ENCODE assay signal across 1 cellular context in genomic region chr6:105814745-105815536, GRCh38.
A peak's percentile ranks its signal among the peaks of the same experiment; 100 is the strongest.
TF ChIP-seq lines count a peak whose summit lies in the region.

No MANE protein-coding gene starts in this region.

TF ChIP-seq in K562, 482 proteins besides CTCF, POLR2A, EP300 and RAD21 (continued from another document and continues in another):
- TF ChIP-seq PATZ1 (CRISPR knock-in tag; IDR thresholded peaks at IDR 0.05; ENCODE audit: borderline replicate concordance) (no peak), SAFB2 (IDR thresholded peaks at IDR 0.05; ENCODE audit: borderline replicate concordance, low read depth, low read length, severe bottlenecking) (no peak), HDAC3 (IDR thresholded peaks at IDR 0.05; ENCODE audit: borderline replicate concordance, partially characterized antibody) (no peak), ZFP30 (CRISPR knock-in tag; IDR thresholded peaks at IDR 0.05; ENCODE audit: borderline replicate concordance) (no peak), CREB3L1 (IDR thresholded peaks at IDR 0.05; ENCODE audit: borderline replicate concordance, low read depth) (no peak), SMARCC2 (IDR thresholded peaks at IDR 0.05; ENCODE audit: low read depth) (0 out of 2 replicates have a peak, but pooled peaks have one; percentile 49), LEF1 (IDR thresholded peaks at IDR 0.05) (0 out of 2 replicates have a peak, but pooled peaks have one; percentile 64), ZBTB9 (CRISPR knock-in tag; IDR thresholded peaks at IDR 0.05) (no peak; the same call in 1 of the 2 replicates), ZNF175 (CRISPR knock-in tag; IDR thresholded peaks at IDR 0.05; ENCODE audit: low read depth) (no peak), CTCFL (IDR thresholded peaks at IDR 0.05; ENCODE audit: borderline replicate concordance, insufficient read depth, low read depth, low read length, poor library complexity, severe bottlenecking) (no peak), CBX1 (IDR thresholded peaks at IDR 0.05; ENCODE audit: low read depth) (no peak), ZNF384 (IDR thresholded peaks at IDR 0.05; ENCODE audit: low read depth, low read length) (no peak), ILK (tag; IDR thresholded peaks at IDR 0.05; ENCODE audit: borderline replicate concordance, low read depth) (no peak), STAT5B (CRISPR knock-in tag; IDR thresholded peaks at IDR 0.05) (no peak), PCBP1 (IDR thresholded peaks at IDR 0.05; ENCODE audit: low read depth, low read length, poor library complexity, severe bottlenecking) (no peak), GABPB1 (CRISPR knock-in tag; IDR thresholded peaks at IDR 0.05) (no peak), ATF7 (IDR thresholded peaks at IDR 0.05) (peak; percentile 37; the same call in 1 of the 2 replicates), DLX4 (CRISPR knock-in tag; IDR thresholded peaks at IDR 0.05) (no peak), ZNF583 (CRISPR knock-in tag; IDR thresholded peaks at IDR 0.05) (no peak), ZNF280B (CRISPR knock-in tag; IDR thresholded peaks at IDR 0.05) (no peak), GABPA (tag; conservative IDR thresholded peaks at IDR 0.05; ENCODE audit: low read depth) (no peak), KLF1 (tag; IDR thresholded peaks at IDR 0.05) (no peak), ZNF717 (CRISPR knock-in tag; IDR thresholded peaks at IDR 0.05) (no peak), ZNF707 (CRISPR knock-in tag; conservative IDR thresholded peaks at IDR 0.05) (no peak), TAF9B (IDR thresholded peaks at IDR 0.05; ENCODE audit: partially characterized antibody) (no peak), NR1H2 (CRISPR knock-in tag; IDR thresholded peaks at IDR 0.05) (no peak), BRD4 (IDR thresholded peaks at IDR 0.05) (no peak), CHD1 (IDR thresholded peaks at IDR 0.05; ENCODE audit: low read length) (no peak), ZEB2 (IDR thresholded peaks at IDR 0.05) (peak; percentile 63; the same call in 1 of the 2 replicates), TGIF2 (CRISPR knock-in tag; IDR thresholded peaks at IDR 0.05) (no peak), MAFF (IDR thresholded peaks at IDR 0.05; ENCODE audit: low read length) (peak; percentile 77), RBFOX2 (IDR thresholded peaks at IDR 0.05; ENCODE audit: low read depth, low read length) (no peak), THAP7 (CRISPR knock-in tag; IDR thresholded peaks at IDR 0.05) (no peak), BCLAF1 (IDR thresholded peaks at IDR 0.05; ENCODE audit: borderline replicate concordance in 1 of 2, control insufficient read depth in 1 of 2, low read depth in 2 of 2, low read length in 1 of 2) (no peak), FOXA1 (IDR thresholded peaks at IDR 0.05; ENCODE audit: borderline replicate concordance) (no peak), MEIS2 (IDR thresholded peaks at IDR 0.05; ENCODE audit: partially characterized antibody) (no peak), NELFE (IDR thresholded peaks at IDR 0.05; ENCODE audit: insufficient read depth, insufficient read length) (no peak), ZNF124 (CRISPR knock-in tag; IDR thresholded peaks at IDR 0.05) (no peak), ADNP (tag; IDR thresholded peaks at IDR 0.05) (no peak), E2F8 (IDR thresholded peaks at IDR 0.05; ENCODE audit: low read depth, partially characterized antibody) (no peak), ESRRA (IDR thresholded peaks at IDR 0.05; ENCODE audit: borderline replicate concordance, low read depth) (0 out of 2 replicates have a peak, but pooled peaks have one; percentile 22), ZNF449 (CRISPR knock-in tag; IDR thresholded peaks at IDR 0.05) (no peak), POLR2AphosphoS5 (IDR thresholded peaks at IDR 0.05; ENCODE audit: control insufficient read depth, insufficient read depth, low read depth, low read length) (no peak), U2AF2 (optimal IDR thresholded peaks at IDR 0.05; ENCODE audit: low read depth, low read length) (no peak), ZNF197 (CRISPR knock-in tag; IDR thresholded peaks at IDR 0.05; ENCODE audit: low read depth) (no peak), KDM1A (IDR thresholded peaks at IDR 0.05) (peak; percentile 86 to 90), PYGO2 (tag; IDR thresholded peaks at IDR 0.05) (no peak), CXXC5 (CRISPR knock-in tag; IDR thresholded peaks at IDR 0.05) (0 out of 2 replicates have a peak, but pooled peaks have one; percentile 15), STAT5A (IDR thresholded peaks at IDR 0.05; ENCODE audit: borderline replicate concordance, low read length) (peak; percentile 88), POU5F1 (IDR thresholded peaks at IDR 0.05; ENCODE audit: borderline replicate concordance, low read depth, low read length, partially characterized antibody) (no peak), SETDB1 (IDR thresholded peaks at IDR 0.05; ENCODE audit: low read length) (no peak)
